In the genomic region with DNA sequence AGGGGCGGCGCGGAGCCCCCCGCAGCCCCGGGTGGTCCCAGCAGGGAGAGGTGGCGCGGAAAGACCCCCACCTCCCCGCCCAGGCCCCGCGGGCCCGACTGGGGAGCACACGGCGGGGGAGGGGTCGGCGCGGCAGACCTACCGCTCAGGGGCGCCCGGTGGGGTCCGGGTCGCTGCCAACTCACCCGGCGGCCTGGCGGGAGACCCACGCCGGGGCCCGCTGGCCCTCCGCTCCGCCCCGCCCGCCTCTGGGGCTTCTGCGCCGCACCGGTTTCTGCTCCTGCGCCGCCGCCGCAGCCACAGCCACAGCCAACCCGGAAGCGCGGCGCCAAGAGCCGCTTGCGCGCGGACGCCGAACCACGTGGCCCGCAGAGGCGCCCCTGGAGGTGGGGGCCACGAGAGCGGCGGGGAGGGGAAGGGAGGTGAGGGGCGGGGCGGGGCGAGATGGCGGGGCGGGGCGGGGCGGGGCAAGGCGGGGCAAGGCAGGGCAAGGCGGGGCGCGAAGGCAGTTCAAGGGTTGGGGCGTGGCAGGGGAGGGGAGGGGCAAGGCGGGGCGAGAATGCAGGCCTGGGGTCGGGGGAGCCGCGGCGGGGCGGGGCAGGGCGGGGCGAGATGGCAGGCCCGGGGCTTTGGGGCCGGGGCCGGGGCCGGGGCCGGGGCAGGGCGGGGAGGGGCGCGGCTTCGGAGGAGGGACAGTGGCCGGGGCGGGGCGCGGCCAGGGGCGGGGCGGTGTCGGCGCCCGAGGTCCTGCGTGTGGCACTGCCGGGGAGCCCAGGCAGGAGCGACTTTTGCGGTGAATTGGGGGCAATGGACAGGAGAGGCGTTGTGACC, we compare ENCODE assay signal across 8 cellular contexts. TPM values are rescaled to one million over a fixed set of nuclear protein-coding genes. Genes with fewer than 3 reads are reported as not detected.
DNase-seq lines count a peak whose midpoint lies in the region; TF ChIP-seq lines count a peak whose summit lies in the region.

A gene (minus strand): TSS at position 307 of the 831 bp plus-strand sequence. CDS start 1,193 bp downstream, outside the sequence.

- H2BK5ac ChIP-seq in mesenchymal stem cell (ENCODE audit: low read depth, low read length, poor library complexity, severe bottlenecking) = peak within 1 kb of the TSS; percentile 69

- 1% methylated on average over 28 of the region's 98 CpGs for WGBS in mesenchymal stem cell

- peak within 1 kb of the TSS; percentile 43 for H2AFZ ChIP-seq in mesenchymal stem cell (ENCODE audit: low read depth, low read length)

- H3K18ac ChIP-seq in mesenchymal stem cell (ENCODE audit: low read depth in 1 of 2, low read length in 2 of 2) = peak within 1 kb of the TSS; percentile 75 to 86

- peaks cover 10% of the 10 kb centered on the region for H3K79me1 ChIP-seq in mesenchymal stem cell (replicated peaks; ENCODE audit: low read length, poor library complexity, severe bottlenecking)

- H2BK12ac ChIP-seq in mesenchymal stem cell (ENCODE audit: low read length in 2 of 2) = no peak within 1 kb of the TSS

- POLR2A ChIA-PET in activated CD8-positive, alpha-beta memory T cell treated with anti-CD3 and anti-CD28 coated beads for 36 hours (lab: Charles Lee) = interaction anchor here (0.7 to 2.8 kb wide), 5 partner anchors 9 to 389 kb away, joined by 3 to 21 read pairs (median 6); a partner anchor contains a TSS

- peak within 1 kb of the TSS in 1 of 2 experiments; percentile 35 for H3K4ac ChIP-seq in mesenchymal stem cell (ENCODE audit: low read depth in 1 of 2, low read length in 2 of 2)

- DNase-seq in COR-L47 (lab: John Stamatoyannopoulos, UW) (peak; percentile 57), GM20000 (ENCODE audit: low spot score) (peak; percentile 96), HS-5 (ENCODE audit: low read depth) (peak; percentile 28), NOMO-1 treated with DMSO at 0.1 percent for 48 hours (lab: John Stamatoyannopoulos, UW; ENCODE audit: unreplicated experiment) (peak; percentile 79), mesenchymal stem cell (peak; percentile 89)
- DNase-seq in effector CD8-positive, alpha-beta T cell (lab: John Stamatoyannopoulos, UW) = peak; percentile 87
- peak; percentile 76 for DNase-seq in stimulated activated CD8-positive, alpha-beta memory T cell treated with anti-CD3 and anti-CD28 coated beads, Interleukin-12 subunit alpha, Interleukin-12 subunit beta, amount 100 ng/mL, for 1 hour (ENCODE audit: low read depth)

- H3K4me1 ChIP-seq in mesenchymal stem cell (ENCODE audit: control insufficient read depth, insufficient read depth, low read depth, low read length) = peaks cover 7% of the 10 kb centered on the region

- no peak within 1 kb of the TSS for H3K14ac ChIP-seq in mesenchymal stem cell (ENCODE audit: low read length in 2 of 2)

- peak within 1 kb of the TSS; percentile 79 for H2BK120ac ChIP-seq in mesenchymal stem cell (ENCODE audit: low read depth, low read length)

- H4K8ac ChIP-seq in mesenchymal stem cell (ENCODE audit: low read length) = peak within 1 kb of the TSS; percentile 72

- H2BK15ac ChIP-seq in mesenchymal stem cell (ENCODE audit: low read depth, poor library complexity, severe bottlenecking) = peak within 1 kb of the TSS; percentile 69

- H3K36me3 ChIP-seq in mesenchymal stem cell (ENCODE audit: control insufficient read depth in 1 of 2, insufficient read depth in 2 of 2, low read depth in 1 of 2, low read length in 2 of 2) = peaks cover 2 to 26% of the 10 kb centered on the region in 2 experiments

- H3K27ac ChIP-seq in mesenchymal stem cell (ENCODE audit: low read length, poor library complexity, severe bottlenecking) = peak within 1 kb of the TSS; percentile 6

- H2AK5ac ChIP-seq in mesenchymal stem cell (ENCODE audit: low read length, severe bottlenecking) = peak within 1 kb of the TSS; percentile 51

- peaks cover 0 to 3% of the 10 kb centered on the region in 2 experiments for H3K27me3 ChIP-seq in mesenchymal stem cell (ENCODE audit: control insufficient read depth in 1 of 2, insufficient read depth in 1 of 2, low read length in 2 of 2)

- H3K4me3 ChIP-seq in mesenchymal stem cell (ENCODE audit: insufficient read depth in 1 of 2, low read depth in 1 of 2, low read length in 2 of 2) = peak within 1 kb of the TSS; percentile 90 to 91

- TF ChIP-seq CTCF in GM20000 (IDR thresholded peaks at IDR 0.05; ENCODE audit: extremely low read depth, missing control alignments) = no peak

- H3K23ac ChIP-seq in mesenchymal stem cell (ENCODE audit: low read length in 2 of 2) = no peak within 1 kb of the TSS

- peak within 1 kb of the TSS; percentile 88 for H3K9ac ChIP-seq in mesenchymal stem cell (ENCODE audit: low read length)

- H3K9me3 ChIP-seq in mesenchymal stem cell (ENCODE audit: control insufficient read depth, low read length) = no peaks in the 10 kb centered on the region

- peak within 1 kb of the TSS; percentile 78 for H3K4me2 ChIP-seq in mesenchymal stem cell (ENCODE audit: low read length, poor library complexity, severe bottlenecking)

- H4K91ac ChIP-seq in mesenchymal stem cell (ENCODE audit: low read length) = peak within 1 kb of the TSS; percentile 15

- CTCF ChIA-PET in activated CD8-positive, alpha-beta memory T cell treated with anti-CD3 and anti-CD28 coated beads for 36 hours (lab: Charles Lee) = interaction anchor here (0.6 to 3.4 kb wide), 4 partner anchors 19 to 1350 kb away, joined by 3 to 23 read pairs (median 4); a partner anchor contains a TSS

RNA-seq across cellular contexts. Expression of the gene that starts here (rescaled TPM):
- total RNA-seq in activated CD8-positive, alpha-beta memory T cell treated with anti-CD3 and anti-CD28 coated beads for 36 hours = 10 to 100 TPM; 17.8 to 18.5 TPM
- 3.7 TPM for polyA plus RNA-seq in mesenchymal stem cell (2013, experiment 1 of 2)
- 3.7 TPM for polyA plus RNA-seq in mesenchymal stem cell (2013, experiment 2 of 2)

Comparison
In these comparisons a context has a peak if more than half of its experiments do, and no peak if none do; other contexts are left out.
1. Peak in every context shown above with its lines: DNase-seq, H3K4me3 ChIP-seq and H3K27ac ChIP-seq.
2. DNase-seq: peak in every context shown above with its lines; median percentile 96 in GM20000; 89 in mesenchymal stem cell; 87 in effector CD8-positive, alpha-beta T cell; 79 in NOMO-1 treated with DMSO at 0.1 percent for 48 hours; 76 in stimulated activated CD8-positive, alpha-beta memory T cell treated with anti-CD3 and anti-CD28 coated beads, Interleukin-12 subunit alpha, Interleukin-12 subunit beta, amount 100 ng/mL, for 1 hour; 57 in COR-L47; 28 in HS-5.